ENCODE assay signal across 1 cellular context in the genomic region with DNA sequence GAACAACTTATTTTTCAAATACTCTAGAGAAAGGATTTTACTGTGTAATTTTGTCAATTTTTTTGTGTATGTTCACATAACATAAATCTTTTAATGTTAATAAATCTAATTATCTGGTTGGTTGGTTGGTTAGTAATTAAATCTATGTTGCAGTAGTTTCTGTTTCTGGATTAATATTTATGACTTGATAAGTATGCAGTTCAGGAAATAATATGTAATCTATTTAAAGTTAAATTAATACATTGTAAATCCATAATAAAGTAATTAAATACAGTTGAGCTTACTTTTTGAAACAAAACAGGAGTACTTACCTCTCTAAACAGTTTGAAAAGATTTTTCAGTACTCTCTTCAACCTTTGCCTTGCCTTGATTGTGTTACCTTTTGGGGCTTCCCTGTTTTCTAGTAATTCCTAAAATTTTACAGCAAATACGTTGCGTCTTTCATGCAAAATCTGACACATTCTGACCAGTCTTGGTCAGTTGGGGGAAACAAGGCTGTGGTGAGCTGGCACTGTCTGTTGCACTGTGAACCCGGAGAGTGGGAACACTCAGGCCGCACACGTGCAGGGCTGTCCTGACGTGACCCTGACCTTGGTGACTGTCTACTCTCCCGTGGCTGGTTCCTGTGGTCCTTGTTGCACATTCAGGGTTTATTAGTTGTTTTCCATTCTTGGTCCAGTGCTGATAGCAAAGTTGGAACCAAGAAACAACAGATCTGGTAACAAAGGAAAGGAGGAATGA.
TF ChIP-seq lines count a peak whose summit lies in the region.

No MANE protein-coding gene starts in this region.

TF ChIP-seq in HepG2, 621 proteins besides CTCF, POLR2A, EP300 and RAD21 (continued from another document):
- TF ChIP-seq, protein P1, sequence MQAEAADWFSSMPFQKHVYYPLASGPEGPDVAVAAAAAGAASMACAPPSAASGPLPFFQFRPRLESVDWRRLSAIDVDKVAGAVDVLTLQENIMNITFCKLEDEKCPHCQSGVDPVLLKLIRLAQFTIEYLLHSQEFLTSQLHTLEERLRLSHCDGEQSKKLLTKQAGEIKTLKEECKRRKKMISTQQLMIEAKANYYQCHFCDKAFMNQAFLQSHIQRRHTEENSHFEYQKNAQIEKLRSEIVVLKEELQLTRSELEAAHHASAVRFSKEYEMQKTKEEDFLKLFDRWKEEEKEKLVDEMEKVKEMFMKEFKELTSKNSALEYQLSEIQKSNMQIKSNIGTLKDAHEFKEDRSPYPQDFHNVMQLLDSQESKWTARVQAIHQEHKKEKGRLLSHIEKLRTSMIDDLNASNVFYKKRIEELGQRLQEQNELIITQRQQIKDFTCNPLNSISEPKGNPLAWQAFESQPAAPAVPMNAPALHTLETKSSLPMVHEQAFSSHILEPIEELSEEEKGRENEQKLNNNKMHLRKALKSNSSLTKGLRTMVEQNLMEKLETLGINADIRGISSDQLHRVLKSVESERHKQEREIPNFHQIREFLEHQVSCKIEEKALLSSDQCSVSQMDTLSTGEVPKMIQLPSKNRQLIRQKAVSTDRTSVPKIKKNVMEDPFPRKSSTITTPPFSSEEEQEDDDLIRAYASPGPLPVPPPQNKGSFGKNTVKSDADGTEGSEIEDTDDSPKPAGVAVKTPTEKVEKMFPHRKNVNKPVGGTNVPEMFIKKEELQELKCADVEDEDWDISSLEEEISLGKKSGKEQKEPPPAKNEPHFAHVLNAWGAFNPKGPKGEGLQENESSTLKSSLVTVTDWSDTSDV (CRISPR knock-in tag; IDR thresholded peaks at IDR 0.05), result no peak
- TF ChIP-seq ZFX (CRISPR knock-in tag; IDR thresholded peaks at IDR 0.05; ENCODE audit: low read depth) (peak; percentile 70), YEATS4 (CRISPR knock-in tag; IDR thresholded peaks at IDR 0.05; ENCODE audit: borderline replicate concordance) (peak; percentile 80), IRX3 (CRISPR knock-in tag; IDR thresholded peaks at IDR 0.05; ENCODE audit: borderline replicate concordance, low read depth) (no peak), ZNF619 (CRISPR knock-in tag; IDR thresholded peaks at IDR 0.05) (no peak), NR2F6 (IDR thresholded peaks at IDR 0.05) (peak; percentile 76), NR2F6 (CRISPR knock-in tag; IDR thresholded peaks at IDR 0.05) (peak; percentile 88), CREM (IDR thresholded peaks at IDR 0.05) (peak; percentile 41; the same call in 1 of the 2 replicates), CREM (CRISPR knock-in tag; IDR thresholded peaks at IDR 0.05) (no peak), ZNF788 (CRISPR knock-in tag; IDR thresholded peaks at IDR 0.05; ENCODE audit: borderline replicate concordance) (no peak; the same call in 1 of the 2 replicates), SPEN (CRISPR knock-in tag; IDR thresholded peaks at IDR 0.05; ENCODE audit: low read depth) (peak; percentile 71; the same call in 1 of the 2 replicates), POLR2AphosphoS5 (IDR thresholded peaks at IDR 0.05; ENCODE audit: low read depth, low read length) (no peak), SRSF4 (IDR thresholded peaks at IDR 0.05; ENCODE audit: low read depth, low read length, poor library complexity, severe bottlenecking) (no peak), FOXO1 (CRISPR knock-in tag; IDR thresholded peaks at IDR 0.05) (peak; percentile 84), MAF1 (CRISPR knock-in tag; IDR thresholded peaks at IDR 0.05; ENCODE audit: borderline replicate concordance) (no peak)
- TF ChIP-seq, protein P2, sequence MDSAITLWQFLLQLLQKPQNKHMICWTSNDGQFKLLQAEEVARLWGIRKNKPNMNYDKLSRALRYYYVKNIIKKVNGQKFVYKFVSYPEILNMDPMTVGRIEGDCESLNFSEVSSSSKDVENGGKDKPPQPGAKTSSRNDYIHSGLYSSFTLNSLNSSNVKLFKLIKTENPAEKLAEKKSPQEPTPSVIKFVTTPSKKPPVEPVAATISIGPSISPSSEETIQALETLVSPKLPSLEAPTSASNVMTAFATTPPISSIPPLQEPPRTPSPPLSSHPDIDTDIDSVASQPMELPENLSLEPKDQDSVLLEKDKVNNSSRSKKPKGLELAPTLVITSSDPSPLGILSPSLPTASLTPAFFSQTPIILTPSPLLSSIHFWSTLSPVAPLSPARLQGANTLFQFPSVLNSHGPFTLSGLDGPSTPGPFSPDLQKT (CRISPR knock-in tag; IDR thresholded peaks at IDR 0.05; ENCODE audit: borderline replicate concordance), result no peak
- TF ChIP-seq, protein P3, sequence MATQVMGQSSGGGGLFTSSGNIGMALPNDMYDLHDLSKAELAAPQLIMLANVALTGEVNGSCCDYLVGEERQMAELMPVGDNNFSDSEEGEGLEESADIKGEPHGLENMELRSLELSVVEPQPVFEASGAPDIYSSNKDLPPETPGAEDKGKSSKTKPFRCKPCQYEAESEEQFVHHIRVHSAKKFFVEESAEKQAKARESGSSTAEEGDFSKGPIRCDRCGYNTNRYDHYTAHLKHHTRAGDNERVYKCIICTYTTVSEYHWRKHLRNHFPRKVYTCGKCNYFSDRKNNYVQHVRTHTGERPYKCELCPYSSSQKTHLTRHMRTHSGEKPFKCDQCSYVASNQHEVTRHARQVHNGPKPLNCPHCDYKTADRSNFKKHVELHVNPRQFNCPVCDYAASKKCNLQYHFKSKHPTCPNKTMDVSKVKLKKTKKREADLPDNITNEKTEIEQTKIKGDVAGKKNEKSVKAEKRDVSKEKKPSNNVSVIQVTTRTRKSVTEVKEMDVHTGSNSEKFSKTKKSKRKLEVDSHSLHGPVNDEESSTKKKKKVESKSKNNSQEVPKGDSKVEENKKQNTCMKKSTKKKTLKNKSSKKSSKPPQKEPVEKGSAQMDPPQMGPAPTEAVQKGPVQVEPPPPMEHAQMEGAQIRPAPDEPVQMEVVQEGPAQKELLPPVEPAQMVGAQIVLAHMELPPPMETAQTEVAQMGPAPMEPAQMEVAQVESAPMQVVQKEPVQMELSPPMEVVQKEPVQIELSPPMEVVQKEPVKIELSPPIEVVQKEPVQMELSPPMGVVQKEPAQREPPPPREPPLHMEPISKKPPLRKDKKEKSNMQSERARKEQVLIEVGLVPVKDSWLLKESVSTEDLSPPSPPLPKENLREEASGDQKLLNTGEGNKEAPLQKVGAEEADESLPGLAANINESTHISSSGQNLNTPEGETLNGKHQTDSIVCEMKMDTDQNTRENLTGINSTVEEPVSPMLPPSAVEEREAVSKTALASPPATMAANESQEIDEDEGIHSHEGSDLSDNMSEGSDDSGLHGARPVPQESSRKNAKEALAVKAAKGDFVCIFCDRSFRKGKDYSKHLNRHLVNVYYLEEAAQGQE (IDR thresholded peaks at IDR 0.05; ENCODE audit: borderline replicate concordance in 1 of 2, low read depth in 1 of 2, low read length in 2 of 2), result 0 out of 4 replicates have a peak, but pooled peaks of 1 of the 2 experiments have one; percentile 13
- TF ChIP-seq, protein P4, sequence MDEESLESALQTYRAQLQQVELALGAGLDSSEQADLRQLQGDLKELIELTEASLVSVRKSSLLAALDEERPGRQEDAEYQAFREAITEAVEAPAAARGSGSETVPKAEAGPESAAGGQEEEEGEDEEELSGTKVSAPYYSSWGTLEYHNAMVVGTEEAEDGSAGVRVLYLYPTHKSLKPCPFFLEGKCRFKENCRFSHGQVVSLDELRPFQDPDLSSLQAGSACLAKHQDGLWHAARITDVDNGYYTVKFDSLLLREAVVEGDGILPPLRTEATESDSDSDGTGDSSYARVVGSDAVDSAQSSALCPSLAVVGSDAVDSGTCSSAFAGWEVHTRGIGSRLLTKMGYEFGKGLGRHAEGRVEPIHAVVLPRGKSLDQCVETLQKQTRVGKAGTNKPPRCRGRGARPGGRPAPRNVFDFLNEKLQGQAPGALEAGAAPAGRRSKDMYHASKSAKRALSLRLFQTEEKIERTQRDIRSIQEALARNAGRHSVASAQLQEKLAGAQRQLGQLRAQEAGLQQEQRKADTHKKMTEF (CRISPR knock-in tag; IDR thresholded peaks at IDR 0.05), result peak; percentile 56; the same call in 1 of the 2 replicates
